ENCODE assay signal across 11 cellular contexts in genomic region chr7:27808626-27809025, GRCh38.
DNase-seq lines count a peak whose midpoint lies in the region; FAIRE-seq and TF ChIP-seq lines count a peak whose summit lies in the region.
"Had no signal": no experiment of that assay in that cellular context is flagged by ENCODE, and none has a peak within 500 bp of the region (broad histone marks: within the 10 kb centered on the region; RNA-seq: fewer than 3 reads in every experiment).

No MANE protein-coding gene starts in this region.

- no peaks in the 10 kb centered on the region for H3K27me3 Mint-ChIP-seq in activated naive CD4-positive, alpha-beta T cell treated with anti-CD3 and anti-CD28 coated beads, Interleukin-2, amount 10 ng/mL, durations not matched to agents 7 days and 5 days

- no peaks in the 10 kb centered on the region for H3K9me3 ChIP-seq in H1 (ENCODE audit: insufficient read depth in 2 of 2, low read depth in 1 of 2, low read length in 1 of 2)
- no peaks in the 10 kb centered on the region for H3K9me3 ChIP-seq in mesenchymal stem cell (ENCODE audit: control insufficient read depth, low read length)

- TF ChIP-seq CTCF in H1 (IDR thresholded peaks at IDR 0.05; ENCODE audit: control extremely low read depth in 1 of 3, insufficient read depth in 1 of 3, low read depth in 1 of 3, low read length in 3 of 3), result no peak

- no peak for TF ChIP-seq EP300 in H1 (IDR thresholded peaks at IDR 0.05; ENCODE audit: borderline replicate concordance in 1 of 2, low read depth in 2 of 2, low read length in 2 of 2)

- no peak overlapping the region for H3K56ac ChIP-seq in H1 (replicated peaks; ENCODE audit: insufficient read length, low read depth, low read length)

- H3K36me3 ChIP-seq in H1 (ENCODE audit: control insufficient read depth in 2 of 4, insufficient read depth in 4 of 4, low read length in 3 of 4), result peaks cover 0 to 6% (median 1%) of the 10 kb centered on the region in 4 experiments; a peak in 2 of 8 replicates
- peaks cover 10 to 24% of the 10 kb centered on the region in 2 experiments for H3K36me3 ChIP-seq in mesenchymal stem cell (ENCODE audit: control insufficient read depth in 1 of 2, insufficient read depth in 2 of 2, low read depth in 1 of 2, low read length in 2 of 2)

- no peaks in the 10 kb centered on the region for H3K79me2 ChIP-seq in H1 (ENCODE audit: control insufficient read depth in 1 of 2, insufficient read depth in 2 of 2, low read length in 2 of 2)

- H2BK15ac ChIP-seq in H1 (ENCODE audit: low read length) (no peak overlapping the region), mesenchymal stem cell (ENCODE audit: low read depth, poor library complexity, severe bottlenecking) (no peak overlapping the region)

- no peaks in the 10 kb centered on the region for H3K9me3 Mint-ChIP-seq in activated naive CD4-positive, alpha-beta T cell treated with anti-CD3 and anti-CD28 coated beads, Interleukin-2, amount 10 ng/mL, durations not matched to agents 7 days and 5 days

- H3K23me2 ChIP-seq in H1 (ENCODE audit: low read depth, low read length), result no peaks in the 10 kb centered on the region

- no peak overlapping the region for H2AK5ac ChIP-seq in H1 (ENCODE audit: low read depth, low read length)
- H2AK5ac ChIP-seq in mesenchymal stem cell (ENCODE audit: low read length, severe bottlenecking), result no peak overlapping the region

- H3K36me3 Mint-ChIP-seq in activated naive CD4-positive, alpha-beta T cell treated with anti-CD3 and anti-CD28 coated beads, Interleukin-2, amount 10 ng/mL, durations not matched to agents 7 days and 5 days, result peaks cover 8% of the 10 kb centered on the region

- H4K91ac ChIP-seq in H1 (replicated peaks; ENCODE audit: insufficient read length, low read length) (no peak overlapping the region), mesenchymal stem cell (ENCODE audit: low read length) (no peak overlapping the region)

- POLR2A ChIA-PET in H1 (lab: Charles Lee; ENCODE audit: partially characterized antibody), result no interaction called here

- DNase-seq in AG20443 (ENCODE audit: low spot score), result peak; percentile 45
- DNase-seq in NCI-H226, result peak; percentile 46
- DNase-seq in H1 (ENCODE audit: low read depth in 1 of 2, low spot score in 2 of 2), result no peak
- peak; percentile 57 for DNase-seq in mesenchymal stem cell
- no peak for DNase-seq in NCI-H1105 treated with DMSO at 0.1 percent for 48 hours (lab: John Stamatoyannopoulos, UW)
- DNase-seq in activated naive CD4-positive, alpha-beta T cell treated with anti-CD3 and anti-CD28 coated beads, Interleukin-2, amount 10 ng/mL, durations not matched to agents 7 days and 5 days, result no peak
- no peak for DNase-seq in mesenteric fat pad (ENCODE audit: low spot score)
- no peak for DNase-seq in substantia nigra (lab: John Stamatoyannopoulos, UW)
- DNase-seq: amygdala, T-helper 9 cell, trophoblast cell had no signal

- CTCF ChIA-PET in H1 (lab: Charles Lee; ENCODE audit: partially characterized antibody), result interaction anchor here (0.6 kb wide), 1 partner anchor 422 kb away, joined by 3 read pairs; no protein-coding TSS in a partner anchor
- CTCF ChIA-PET in activated naive CD4-positive, alpha-beta T cell treated with anti-CD3 and anti-CD28 coated beads, Interleukin-2, amount 10 ng/mL, durations not matched to agents 7 days and 5 days (lab: Charles Lee), result no interaction called here

- H3K4me1 Mint-ChIP-seq in activated naive CD4-positive, alpha-beta T cell treated with anti-CD3 and anti-CD28 coated beads, Interleukin-2, amount 10 ng/mL, durations not matched to agents 7 days and 5 days, result no peaks in the 10 kb centered on the region

- H4K8ac ChIP-seq in H1 (ENCODE audit: extremely low read depth, insufficient read depth, low read length), result no peak overlapping the region
- no peak overlapping the region for H4K8ac ChIP-seq in mesenchymal stem cell (ENCODE audit: low read length)

- no peak overlapping the region for H3K4me3 Mint-ChIP-seq in activated naive CD4-positive, alpha-beta T cell treated with anti-CD3 and anti-CD28 coated beads, Interleukin-2, amount 10 ng/mL, durations not matched to agents 7 days and 5 days

- TF ChIP-seq RAD21 in H1 (IDR thresholded peaks at IDR 0.05 in 1 of 2, conservative IDR thresholded peaks at IDR 0.05 in 1 of 2; ENCODE audit: low read depth in 2 of 2, low read length in 2 of 2), result no peak

- H3K18ac ChIP-seq in H1 (ENCODE audit: extremely low read depth, low read length) (no peak overlapping the region), mesenchymal stem cell (ENCODE audit: low read depth in 1 of 2, low read length in 2 of 2) (no peak overlapping the region)

- WGBS in H1 (ENCODE audit: extremely low coverage in 1 of 2, insufficient coverage in 1 of 2, insufficient read length in 1 of 2, insufficient replicate concordance in 2 of 2, low coverage in 1 of 2, low lambda C conversion rate in 2 of 2, missing lambda C conversion rate in 1 of 2), 2 experiments, result 89% methylated on average over 2 of the region's 2 CpGs; no CpG with 5 or more reads in 1 of the 2 experiments
- 93% methylated on average over 2 of the region's 2 CpGs for WGBS in mesenchymal stem cell

- no peak overlapping the region for H2BK120ac ChIP-seq in H1 (replicated peaks; ENCODE audit: low read depth, low read length)
- H2BK120ac ChIP-seq in mesenchymal stem cell (ENCODE audit: low read depth, low read length), result no peak overlapping the region

- no peak overlapping the region for H2BK5ac ChIP-seq in H1 (ENCODE audit: low read depth, low read length)
- H2BK5ac ChIP-seq in mesenchymal stem cell (ENCODE audit: low read depth, low read length, poor library complexity, severe bottlenecking), result no peak overlapping the region

- no peak overlapping the region for H3K14ac ChIP-seq in H1 (ENCODE audit: insufficient read length)
- no peak overlapping the region for H3K14ac ChIP-seq in mesenchymal stem cell (ENCODE audit: low read length in 2 of 2)

- no peak overlapping the region for H2BK12ac ChIP-seq in H1 (ENCODE audit: low read depth, low read length)
- no peak overlapping the region for H2BK12ac ChIP-seq in mesenchymal stem cell (ENCODE audit: low read length in 2 of 2)

- no peak for TF ChIP-seq POLR2A in H1 (IDR thresholded peaks at IDR 0.05; ENCODE audit: control extremely low read depth in 1 of 2, low read depth in 2 of 2, low read length in 2 of 2)

- no peak overlapping the region for H3K27ac Mint-ChIP-seq in activated naive CD4-positive, alpha-beta T cell treated with anti-CD3 and anti-CD28 coated beads, Interleukin-2, amount 10 ng/mL, durations not matched to agents 7 days and 5 days

- H3K4me2 ChIP-seq in H1 (ENCODE audit: insufficient read depth in 1 of 2, low read depth in 2 of 2, low read length in 2 of 2) (no peak overlapping the region), mesenchymal stem cell (ENCODE audit: low read length, poor library complexity, severe bottlenecking) (no peak overlapping the region)

- H3K23ac ChIP-seq in H1 (ENCODE audit: insufficient read length) (no peak overlapping the region), mesenchymal stem cell (ENCODE audit: low read length in 2 of 2) (no peak overlapping the region)

- no peak overlapping the region for H2BK20ac ChIP-seq in H1 (ENCODE audit: low read length)

- H3K27me3 ChIP-seq in H1 (replicated peaks in 1 of 4; ENCODE audit: control insufficient read depth in 3 of 4, extremely low read depth in 1 of 4, insufficient read depth in 3 of 4, low read length in 3 of 4) (no peaks in the 10 kb centered on the region), mesenchymal stem cell (ENCODE audit: control insufficient read depth in 1 of 2, insufficient read depth in 1 of 2, low read length in 2 of 2) (no peaks in the 10 kb centered on the region)

- H3K4me1 ChIP-seq in H1 (replicated peaks in 1 of 4; ENCODE audit: control insufficient read depth in 3 of 4, insufficient read depth in 4 of 4, low read length in 3 of 4) (peaks cover 0 to 5% (median 0%) of the 10 kb centered on the region in 4 experiments; a peak in 2 of 7 replicates), mesenchymal stem cell (ENCODE audit: control insufficient read depth, insufficient read depth, low read depth, low read length) (no peaks in the 10 kb centered on the region)

- H3K27ac ChIP-seq in H1 (ENCODE audit: low read depth, low read length) (no peak overlapping the region), mesenchymal stem cell (ENCODE audit: low read length, poor library complexity, severe bottlenecking) (peak overlapping the region; percentile 51), substantia nigra (ENCODE audit: low read depth, low read length, poor library complexity, severe bottlenecking) (no peak overlapping the region)

- H3K4me3 ChIP-seq in H1 (ENCODE audit: extremely low read depth in 1 of 4, insufficient read depth in 2 of 4, low read depth in 3 of 4, low read length in 4 of 4) (no peak overlapping the region), mesenchymal stem cell (ENCODE audit: insufficient read depth in 1 of 2, low read depth in 1 of 2, low read length in 2 of 2) (no peak overlapping the region)

- no peaks in the 10 kb centered on the region for H3K79me1 ChIP-seq in H1 (ENCODE audit: low read depth, low read length)
- peaks cover 7% of the 10 kb centered on the region for H3K79me1 ChIP-seq in mesenchymal stem cell (replicated peaks; ENCODE audit: low read length, poor library complexity, severe bottlenecking)

- FAIRE-seq in H1 (lab: Jason Lieb, UNC), result peak; percentile 36

- no peak overlapping the region for H4K5ac ChIP-seq in H1 (ENCODE audit: insufficient read length, low read depth, low read length)

- H3K9ac ChIP-seq in H1 (replicated peaks in 1 of 4; ENCODE audit: extremely low read depth in 1 of 4, low read depth in 3 of 4, low read length in 3 of 4) (no peak overlapping the region), mesenchymal stem cell (ENCODE audit: low read length) (peak overlapping the region; percentile 72)

- no peaks in the 10 kb centered on the region for H4K20me1 ChIP-seq in H1 (replicated peaks in 1 of 2; ENCODE audit: control insufficient read depth in 1 of 2, insufficient read depth in 2 of 2, low read length in 2 of 2)

- H2AFZ ChIP-seq in H1 (ENCODE audit: low read length) (no peak overlapping the region), mesenchymal stem cell (ENCODE audit: low read depth, low read length) (no peak overlapping the region)

- H3K4ac ChIP-seq in H1 (replicated peaks; ENCODE audit: insufficient read length, low read depth, low read length) (no peak overlapping the region), mesenchymal stem cell (ENCODE audit: low read depth in 1 of 2, low read length in 2 of 2) (no peak overlapping the region)

TF ChIP-seq in H1, 55 proteins besides CTCF, POLR2A, EP300 and RAD21:
- TF ChIP-seq CHD2 (IDR thresholded peaks at IDR 0.05; ENCODE audit: low read length), result no peak
- no peak for TF ChIP-seq USF2 (IDR thresholded peaks at IDR 0.05; ENCODE audit: low read length)
- no peak for TF ChIP-seq RFX5 (IDR thresholded peaks at IDR 0.05; ENCODE audit: borderline replicate concordance, low read depth, low read length)
TF ChIP-seq in H1: peak in this region for 0.

Comparison
In these comparisons a context has a peak if more than half of its experiments do, and no peak if none do; other contexts are left out.
1. DNase-seq: peak in AG20443 (single experiment), NCI-H226 (single experiment) and mesenchymal stem cell (single experiment); none in H1 (0 of 2), NCI-H1105 treated with DMSO at 0.1 percent for 48 hours (single experiment), activated naive CD4-positive, alpha-beta T cell treated with anti-CD3 and anti-CD28 coated beads, Interleukin-2, amount 10 ng/mL, durations not matched to agents 7 days and 5 days (single experiment), mesenteric fat pad (single experiment) and substantia nigra (0 of 49).